Comparison of ENCODE assay signal across 25 cellular contexts in the genomic region with DNA sequence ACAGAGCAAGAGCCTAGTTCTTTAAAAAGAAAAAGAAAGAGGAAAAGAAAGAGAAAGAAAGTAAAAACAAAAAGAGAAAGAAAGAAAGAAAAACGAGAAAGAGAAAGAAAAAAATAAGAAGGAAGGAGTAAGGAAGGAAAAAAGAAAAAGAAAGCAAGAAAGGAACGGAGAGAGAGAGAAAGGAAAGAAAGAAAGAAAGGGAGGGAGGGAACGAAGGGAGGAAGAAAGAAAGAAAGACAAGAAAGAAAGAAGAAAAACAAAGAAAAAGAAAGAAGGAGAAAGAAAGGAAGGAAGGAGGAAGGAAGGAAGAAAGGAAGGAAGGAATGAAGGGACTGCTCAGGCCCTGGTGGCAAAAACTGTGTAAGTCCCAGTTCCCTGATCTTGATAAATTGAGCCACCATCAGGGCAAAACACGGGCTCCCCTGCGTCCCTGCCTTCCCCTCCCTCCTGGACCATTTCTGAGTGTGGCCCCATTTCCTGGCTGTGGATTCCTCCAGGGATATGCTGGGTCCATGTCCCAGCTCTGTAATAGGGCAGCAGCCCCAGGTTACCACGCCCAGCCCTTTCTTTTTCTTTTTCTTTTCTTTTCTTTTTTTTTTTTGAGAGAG. TPM values are rescaled to one million over a fixed set of nuclear protein-coding genes. Genes with fewer than 3 reads are reported as not detected.
"Had no signal": no experiment of that assay in that cellular context is flagged by ENCODE, and none has a peak within 500 bp of the region (broad histone marks: within the 10 kb centered on the region; RNA-seq: fewer than 3 reads in every experiment).

No MANE protein-coding gene starts in this region.

- H3K27me3 Mint-ChIP-seq: activated CD4-positive, alpha-beta T cell treated with anti-CD3 and anti-CD28 coated beads, Interleukin-2, amount 10 ng/mL, durations not matched to agents 24 days and 14 days had no signal

- H3K4me3 ChIP-seq: cardiac muscle cell, left ventricle myocardium inferior, sigmoid colon, testis, upper lobe of right lung had no signal

- H3K36me3 Mint-ChIP-seq: activated naive CD8-positive, alpha-beta T cell treated with anti-CD3 and anti-CD28 coated beads for 36 hours; stimulated activated effector memory CD8-positive, alpha-beta T cell treated with anti-CD3 and anti-CD28 coated beads, Interleukin-12 subunit alpha, Interleukin-12 subunit beta, amount 100 ng/mL, for 72 hours had no signal

- H3K27me3 ChIP-seq: cardiac muscle cell, foreskin keratinocyte, testis, upper lobe of right lung had no signal

- ATAC-seq: activated CD8-positive, alpha-beta T cell treated with anti-CD3 and anti-CD28 coated beads for 36 hours; activated T-helper 17 cell treated with anti-CD3 and anti-CD28 coated beads, Interleukin-2, amount 50 U/mL, for 72 hours; foreskin keratinocyte; stimulated activated effector memory CD8-positive, alpha-beta T cell treated with anti-CD3 and anti-CD28 coated beads, Interleukin-12 subunit alpha, Interleukin-12 subunit beta, amount 100 ng/mL, for 72 hours; upper lobe of right lung had no signal

- H3K4me3 Mint-ChIP-seq: activated CD4-positive, alpha-beta T cell treated with anti-CD3 and anti-CD28 coated beads, Interleukin-2, amount 10 ng/mL, durations not matched to agents 24 days and 14 days; activated CD8-positive, alpha-beta T cell treated with anti-CD3 and anti-CD28 coated beads for 36 hours; activated naive CD8-positive, alpha-beta T cell treated with anti-CD3 and anti-CD28 coated beads for 36 hours; activated T-helper 17 cell treated with anti-CD3 and anti-CD28 coated beads, Interleukin-2, amount 50 U/mL, for 72 hours; stimulated activated effector memory CD8-positive, alpha-beta T cell treated with anti-CD3 and anti-CD28 coated beads, Interleukin-12 subunit alpha, Interleukin-12 subunit beta, amount 100 ng/mL, for 72 hours; T-helper 2 cell treated with Interferon-gamma antibody and Interleukin-4, amounts not matched to agents 5 μg/mL and 100 μg/mL, for 36 hours had no signal

- H3K4me1 ChIP-seq: foreskin keratinocyte, left ventricle myocardium inferior, sigmoid colon, testis, upper lobe of right lung had no signal

- H3K27ac ChIP-seq: cardiac muscle cell, epithelial cell of prostate, foreskin keratinocyte, left ventricle myocardium inferior, sigmoid colon, testis, upper lobe of right lung had no signal

- H3K9me3 ChIP-seq: left ventricle myocardium inferior, sigmoid colon, testis, upper lobe of right lung had no signal

- H3K27ac Mint-ChIP-seq: activated CD4-positive, alpha-beta T cell treated with anti-CD3 and anti-CD28 coated beads, Interleukin-2, amount 10 ng/mL, durations not matched to agents 24 days and 14 days; activated CD8-positive, alpha-beta T cell treated with anti-CD3 and anti-CD28 coated beads for 36 hours; activated naive CD8-positive, alpha-beta T cell treated with anti-CD3 and anti-CD28 coated beads for 36 hours; activated T-helper 17 cell treated with anti-CD3 and anti-CD28 coated beads, Interleukin-2, amount 50 U/mL, for 72 hours; stimulated activated effector memory CD8-positive, alpha-beta T cell treated with anti-CD3 and anti-CD28 coated beads, Interleukin-12 subunit alpha, Interleukin-12 subunit beta, amount 100 ng/mL, for 72 hours; T-helper 2 cell treated with Interferon-gamma antibody and Interleukin-4, amounts not matched to agents 5 μg/mL and 100 μg/mL, for 36 hours had no signal

- H3K4me1 Mint-ChIP-seq: activated CD4-positive, alpha-beta T cell treated with anti-CD3 and anti-CD28 coated beads, Interleukin-2, amount 10 ng/mL, durations not matched to agents 24 days and 14 days; activated naive CD8-positive, alpha-beta T cell treated with anti-CD3 and anti-CD28 coated beads for 36 hours; activated T-helper 17 cell treated with anti-CD3 and anti-CD28 coated beads, Interleukin-2, amount 50 U/mL, for 72 hours; stimulated activated effector memory CD8-positive, alpha-beta T cell treated with anti-CD3 and anti-CD28 coated beads, Interleukin-12 subunit alpha, Interleukin-12 subunit beta, amount 100 ng/mL, for 72 hours had no signal

- DNase-seq: activated CD4-positive, alpha-beta T cell treated with anti-CD3 and anti-CD28 coated beads, Interleukin-2, amount 10 ng/mL, durations not matched to agents 24 days and 14 days; activated CD4-positive, CD25-positive, alpha-beta regulatory T cell; activated CD8-positive, alpha-beta T cell treated with anti-CD3 and anti-CD28 coated beads for 36 hours; activated naive CD4-positive, alpha-beta T cell; activated naive CD8-positive, alpha-beta T cell treated with anti-CD3 and anti-CD28 coated beads for 36 hours; activated T-cell treated with anti-CD3 and anti-CD28 coated beads, Interleukin-2, amount 50 U/mL, for 1 hour; amniotic stem cell; dermis blood vessel endothelial cell; foreskin keratinocyte; hypothalamus; kidney glomerular epithelial cell; left ventricle myocardium inferior; mammary epithelial cell; sigmoid colon; stimulated activated CD4-positive, alpha-beta T cell treated with anti-CD3 and anti-CD28 coated beads, Interleukin-4, amount 100 ng/mL, for 24 hours; testis; upper lobe of right lung had no signal

- H3K36me3 ChIP-seq: cardiac muscle cell, left ventricle myocardium inferior, sigmoid colon, upper lobe of right lung had no signal

RNA-seq across cellular contexts. Expression of a gene that starts 44.8 kb away (rescaled TPM):
- total RNA-seq: activated CD4-positive, alpha-beta T cell treated with anti-CD3 and anti-CD28 coated beads, Interleukin-2, amount 10 ng/mL, durations not matched to agents 24 days and 14 days; activated CD8-positive, alpha-beta T cell treated with anti-CD3 and anti-CD28 coated beads for 36 hours; activated naive CD8-positive, alpha-beta T cell treated with anti-CD3 and anti-CD28 coated beads for 36 hours; activated T-helper 17 cell treated with anti-CD3 and anti-CD28 coated beads, Interleukin-2, amount 50 U/mL, for 72 hours; cardiac muscle cell; dermis blood vessel endothelial cell; fibroblast of lung; foreskin keratinocyte; left ventricle myocardium inferior; mammary epithelial cell; mononuclear cell; renal cortical epithelial cell; upper lobe of right lung had no signal
- polyA plus RNA-seq: cardiac muscle cell, fibroblast of lung, foreskin keratinocyte, mammary epithelial cell had no signal
